16 cellular contexts compared by ENCODE assay signal in genomic region chr12:15984963-15985362, GRCh38.
DNase-seq lines count a peak whose midpoint lies in the region; ATAC-seq and TF ChIP-seq lines count a peak whose summit lies in the region.
"Had no signal": no experiment of that assay in that cellular context is flagged by ENCODE, and none has a peak within 500 bp of the region (broad histone marks: within the 10 kb centered on the region; RNA-seq: fewer than 3 reads in every experiment).

No MANE protein-coding gene starts in this region.

- H3K27ac ChIP-seq in OCI-LY7 (ENCODE audit: low read depth, low read length, poor library complexity, severe bottlenecking) (peak overlapping the region; percentile 87), left lung (no peak overlapping the region), WERI-Rb-1 (no peak overlapping the region), aorta (ENCODE audit: low read depth in 1 of 2, low read length in 2 of 2) (no peak overlapping the region)
- H3K27ac ChIP-seq: A549 had no signal

- peaks cover 27% of the 10 kb centered on the region; the same call in 1 of the 2 replicates for H3K9me3 ChIP-seq in OCI-LY7 (ENCODE audit: low read length)
- H3K9me3 ChIP-seq in left lung = no peaks in the 10 kb centered on the region
- no peaks in the 10 kb centered on the region for H3K9me3 ChIP-seq in WERI-Rb-1 (ENCODE audit: severe bottlenecking)
- no peaks in the 10 kb centered on the region for H3K9me3 ChIP-seq in aorta (ENCODE audit: control insufficient read depth, low read length)
- H3K9me3 ChIP-seq: A549 had no signal

- H3K36me3 ChIP-seq in OCI-LY7 (ENCODE audit: insufficient read depth, low read length) (peaks cover 45% of the 10 kb centered on the region), left lung (peaks cover 0 to 38% of the 10 kb centered on the region in 2 donors), WERI-Rb-1 (peaks cover 43% of the 10 kb centered on the region), aorta (ENCODE audit: control insufficient read depth in 1 of 2, insufficient read depth in 2 of 2, low read length in 1 of 2) (no peaks in the 10 kb centered on the region), H7 (replicated peaks; ENCODE audit: control insufficient read depth, insufficient read depth, low read length) (no peaks in the 10 kb centered on the region)

- peaks cover 49% of the 10 kb centered on the region for H3K79me2 ChIP-seq in OCI-LY7 (ENCODE audit: insufficient read depth, low read depth, low read length)

- no peaks in the 10 kb centered on the region for H3K4me1 Mint-ChIP-seq in central memory CD8-positive, alpha-beta T cell
- H3K4me1 Mint-ChIP-seq in nephron progenitor cell = peaks cover 27% of the 10 kb centered on the region

- H4K20me1 ChIP-seq in OCI-LY7 (ENCODE audit: insufficient read depth, low read length) = no peaks in the 10 kb centered on the region

- no peak for TF ChIP-seq CTCF in OCI-LY7 (conservative IDR thresholded peaks at IDR 0.05; ENCODE audit: low read length)
- TF ChIP-seq CTCF in left lung (IDR thresholded peaks at IDR 0.05) = no peak
- TF ChIP-seq CTCF in nephron progenitor cell (IDR thresholded peaks at IDR 0.05) = no peak
- TF ChIP-seq CTCF in WERI-Rb-1 (IDR thresholded peaks at IDR 0.05; ENCODE audit: low read depth, low read length) = no peak

- H3K4me3 ChIP-seq in OCI-LY7 (ENCODE audit: low read depth, low read length, poor library complexity, severe bottlenecking) (peak overlapping the region; percentile 78), left lung (no peak overlapping the region), WERI-Rb-1 (ENCODE audit: low read depth, low read length) (no peak overlapping the region), aorta (ENCODE audit: low read length in 2 of 2) (no peak overlapping the region), H7 (ENCODE audit: insufficient read depth, low read depth, low read length) (no peak overlapping the region)
- H3K4me3 ChIP-seq: A549, GM12878, GM23338 had no signal

- CTCF ChIA-PET in OCI-LY7 (lab: Charles Lee; ENCODE audit: unreplicated experiment) = no interaction called here

- H3K27me3 Mint-ChIP-seq in central memory CD8-positive, alpha-beta T cell = no peaks in the 10 kb centered on the region
- H3K27me3 Mint-ChIP-seq in nephron progenitor cell (ENCODE audit: low read depth, poor library complexity) = no peaks in the 10 kb centered on the region
- H3K27me3 Mint-ChIP-seq: CD8-positive, alpha-beta memory T cell; IgD-negative memory B cell had no signal

- WGBS in aorta, 2 donors = 93 to 96% methylated on average over 2 of the region's 2 CpGs

- intact Hi-C loops in OCI-LY7 (cut with micrococcal nuclease; ENCODE audit: unreplicated experiment) (loop anchor here (2.0 to 5.0 kb wide), 4 partner anchors 214 to 622 kb away; partner anchors contain the start of genes LMO3 and MGST1), left lung (cut with DNase I) (no loop called here), aorta (cut with DNase I) (loop anchor here in 1 of 2 donors (10.0 kb wide), 1 partner anchor 380 kb away; no protein-coding TSS in a partner anchor)

- peaks cover 12% of the 10 kb centered on the region for H3K36me3 Mint-ChIP-seq in central memory CD8-positive, alpha-beta T cell (ENCODE audit: insufficient read depth)
- peaks cover 68% of the 10 kb centered on the region for H3K36me3 Mint-ChIP-seq in nephron progenitor cell (ENCODE audit: low read depth)

- H3K9me3 Mint-ChIP-seq in central memory CD8-positive, alpha-beta T cell = no peaks in the 10 kb centered on the region
- peaks cover 4% of the 10 kb centered on the region for H3K9me3 Mint-ChIP-seq in nephron progenitor cell
- H3K9me3 Mint-ChIP-seq: GM23338, H9 had no signal

- H2AFZ ChIP-seq in OCI-LY7 (ENCODE audit: low read length) = peak overlapping the region; percentile 40; the same call in 1 of the 2 replicates
- H2AFZ ChIP-seq: GM23338 had no signal

- peak; percentile 79 for DNase-seq in OCI-LY7 (ENCODE audit: low spot score)
- no peak for DNase-seq in central memory CD8-positive, alpha-beta T cell (ENCODE audit: low spot score in 2 of 2)
- DNase-seq in left lung = no peak
- DNase-seq in nephron progenitor cell = no peak
- DNase-seq in WERI-Rb-1 = no peak
- no peak for DNase-seq in aorta
- no peak for DNase-seq in H7
- DNase-seq: Calu3; CD8-positive, alpha-beta memory T cell; DMS 273 treated with DMSO at 0.1 percent for 48 hours; H9 had no signal

- H3K4me1 ChIP-seq in OCI-LY7 (ENCODE audit: insufficient read depth, low read length, poor library complexity, severe bottlenecking) (peaks cover 57% of the 10 kb centered on the region), left lung (peaks cover 5 to 12% of the 10 kb centered on the region in 2 donors), aorta (ENCODE audit: control insufficient read depth in 1 of 2, insufficient read depth in 2 of 2, low read length in 2 of 2) (peaks cover 0 to 2% of the 10 kb centered on the region in 2 donors)
- H3K4me1 ChIP-seq: A549 had no signal

- POLR2A ChIA-PET in OCI-LY7 (lab: Charles Lee) = interaction anchor here (0.5 to 1.6 kb wide), 6 partner anchors 10 to 433 kb away, joined by 3 to 6 read pairs (median 4); no protein-coding TSS in a partner anchor

- BruUV-seq in OCI-LY7 (replicated peaks; lab: Mats Ljungman, UMichigan) = no TSS peak

- H3K27me3 ChIP-seq in left lung (no peaks in the 10 kb centered on the region), WERI-Rb-1 (ENCODE audit: insufficient read depth, low read depth, severe bottlenecking) (no peaks in the 10 kb centered on the region), aorta (ENCODE audit: control insufficient read depth in 1 of 2, insufficient read depth in 2 of 2, low read length in 1 of 2) (no peaks in the 10 kb centered on the region), H7 (ENCODE audit: control insufficient read depth, insufficient read depth, low read length) (no peaks in the 10 kb centered on the region)

- no peaks in the 10 kb centered on the region for H3K9me2 ChIP-seq in OCI-LY7 (ENCODE audit: insufficient read depth, low read length)

- peak overlapping the region; percentile 68 for H3K27ac Mint-ChIP-seq in central memory CD8-positive, alpha-beta T cell (ENCODE audit: low read depth)
- H3K27ac Mint-ChIP-seq in nephron progenitor cell = peak overlapping the region; percentile 26
- H3K27ac Mint-ChIP-seq: CD8-positive, alpha-beta memory T cell; GM23338; H9 had no signal

- H3K4me3 Mint-ChIP-seq in central memory CD8-positive, alpha-beta T cell = no peak overlapping the region
- H3K4me3 Mint-ChIP-seq in nephron progenitor cell = no peak overlapping the region
- H3K4me3 Mint-ChIP-seq: CD14-positive monocyte; CD8-positive, alpha-beta memory T cell; GM23338; H9 had no signal

- no peak for ATAC-seq in central memory CD8-positive, alpha-beta T cell (replicated peaks; ENCODE audit: extremely low read depth, poor library complexity, severe bottlenecking)
- ATAC-seq in left lung (peak; percentile 10), aorta (ENCODE audit: low FRiP score) (no peak)
- ATAC-seq: A549, GM12878, GM23338 had no signal

- peak overlapping the region; percentile 69 for H3K4me2 ChIP-seq in OCI-LY7 (ENCODE audit: low read length)
- H3K4me2 ChIP-seq: A549, GM23338 had no signal
